Comparison of ENCODE assay signal across 1 cellular context in the genomic region with DNA sequence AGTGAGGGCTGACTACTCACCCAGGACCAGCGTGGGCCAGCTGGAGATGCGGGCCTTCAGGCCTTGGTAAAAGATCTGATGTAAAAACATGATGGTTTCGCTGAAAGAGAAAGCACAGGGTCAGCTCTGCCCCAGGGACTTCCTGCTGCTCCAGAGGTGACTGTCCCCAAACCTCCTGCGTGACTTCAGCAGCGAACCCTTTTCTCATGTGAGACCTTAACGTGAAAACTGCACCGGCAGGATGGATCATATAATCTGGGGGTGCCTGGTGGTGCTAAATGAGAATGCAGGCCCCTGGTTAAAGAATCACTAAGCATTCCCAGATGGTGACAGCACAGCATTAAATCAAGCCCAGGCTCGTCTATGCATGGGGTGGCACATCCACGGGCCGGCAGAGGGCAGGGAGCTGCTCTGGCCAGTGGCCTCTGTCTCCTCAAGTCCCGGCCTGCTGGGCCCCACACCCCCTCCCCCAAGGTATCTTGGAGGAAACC.
TF ChIP-seq lines count a peak whose summit lies in the region.

No MANE protein-coding gene starts in this region.

TF ChIP-seq in HepG2, 621 proteins besides CTCF, POLR2A, EP300 and RAD21 (continued from another document):
- TF ChIP-seq, protein P1, sequence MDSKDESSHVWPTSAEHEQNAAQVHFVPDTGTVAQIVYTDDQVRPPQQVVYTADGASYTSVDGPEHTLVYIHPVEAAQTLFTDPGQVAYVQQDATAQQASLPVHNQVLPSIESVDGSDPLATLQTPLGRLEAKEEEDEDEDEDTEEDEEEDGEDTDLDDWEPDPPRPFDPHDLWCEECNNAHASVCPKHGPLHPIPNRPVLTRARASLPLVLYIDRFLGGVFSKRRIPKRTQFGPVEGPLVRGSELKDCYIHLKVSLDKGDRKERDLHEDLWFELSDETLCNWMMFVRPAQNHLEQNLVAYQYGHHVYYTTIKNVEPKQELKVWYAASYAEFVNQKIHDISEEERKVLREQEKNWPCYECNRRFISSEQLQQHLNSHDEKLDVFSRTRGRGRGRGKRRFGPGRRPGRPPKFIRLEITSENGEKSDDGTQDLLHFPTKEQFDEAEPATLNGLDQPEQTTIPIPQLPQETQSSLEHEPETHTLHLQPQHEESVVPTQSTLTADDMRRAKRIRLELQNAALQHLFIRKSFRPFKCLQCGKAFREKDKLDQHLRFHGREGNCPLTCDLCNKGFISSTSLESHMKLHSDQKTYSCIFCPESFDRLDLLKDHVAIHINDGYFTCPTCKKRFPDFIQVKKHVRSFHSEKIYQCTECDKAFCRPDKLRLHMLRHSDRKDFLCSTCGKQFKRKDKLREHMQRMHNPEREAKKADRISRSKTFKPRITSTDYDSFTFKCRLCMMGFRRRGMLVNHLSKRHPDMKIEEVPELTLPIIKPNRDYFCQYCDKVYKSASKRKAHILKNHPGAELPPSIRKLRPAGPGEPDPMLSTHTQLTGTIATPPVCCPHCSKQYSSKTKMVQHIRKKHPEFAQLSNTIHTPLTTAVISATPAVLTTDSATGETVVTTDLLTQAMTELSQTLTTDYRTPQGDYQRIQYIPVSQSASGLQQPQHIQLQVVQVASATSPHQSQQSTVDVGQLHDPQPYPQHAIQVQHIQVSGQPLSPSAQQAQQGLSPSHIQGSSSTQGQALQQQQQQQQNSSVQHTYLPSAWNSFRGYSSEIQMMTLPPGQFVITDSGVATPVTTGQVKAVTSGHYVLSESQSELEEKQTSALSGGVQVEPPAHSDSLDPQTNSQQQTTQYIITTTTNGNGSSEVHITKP (CRISPR knock-in tag; IDR thresholded peaks at IDR 0.05; ENCODE audit: low read depth), result no peak
- TF ChIP-seq, protein P2, sequence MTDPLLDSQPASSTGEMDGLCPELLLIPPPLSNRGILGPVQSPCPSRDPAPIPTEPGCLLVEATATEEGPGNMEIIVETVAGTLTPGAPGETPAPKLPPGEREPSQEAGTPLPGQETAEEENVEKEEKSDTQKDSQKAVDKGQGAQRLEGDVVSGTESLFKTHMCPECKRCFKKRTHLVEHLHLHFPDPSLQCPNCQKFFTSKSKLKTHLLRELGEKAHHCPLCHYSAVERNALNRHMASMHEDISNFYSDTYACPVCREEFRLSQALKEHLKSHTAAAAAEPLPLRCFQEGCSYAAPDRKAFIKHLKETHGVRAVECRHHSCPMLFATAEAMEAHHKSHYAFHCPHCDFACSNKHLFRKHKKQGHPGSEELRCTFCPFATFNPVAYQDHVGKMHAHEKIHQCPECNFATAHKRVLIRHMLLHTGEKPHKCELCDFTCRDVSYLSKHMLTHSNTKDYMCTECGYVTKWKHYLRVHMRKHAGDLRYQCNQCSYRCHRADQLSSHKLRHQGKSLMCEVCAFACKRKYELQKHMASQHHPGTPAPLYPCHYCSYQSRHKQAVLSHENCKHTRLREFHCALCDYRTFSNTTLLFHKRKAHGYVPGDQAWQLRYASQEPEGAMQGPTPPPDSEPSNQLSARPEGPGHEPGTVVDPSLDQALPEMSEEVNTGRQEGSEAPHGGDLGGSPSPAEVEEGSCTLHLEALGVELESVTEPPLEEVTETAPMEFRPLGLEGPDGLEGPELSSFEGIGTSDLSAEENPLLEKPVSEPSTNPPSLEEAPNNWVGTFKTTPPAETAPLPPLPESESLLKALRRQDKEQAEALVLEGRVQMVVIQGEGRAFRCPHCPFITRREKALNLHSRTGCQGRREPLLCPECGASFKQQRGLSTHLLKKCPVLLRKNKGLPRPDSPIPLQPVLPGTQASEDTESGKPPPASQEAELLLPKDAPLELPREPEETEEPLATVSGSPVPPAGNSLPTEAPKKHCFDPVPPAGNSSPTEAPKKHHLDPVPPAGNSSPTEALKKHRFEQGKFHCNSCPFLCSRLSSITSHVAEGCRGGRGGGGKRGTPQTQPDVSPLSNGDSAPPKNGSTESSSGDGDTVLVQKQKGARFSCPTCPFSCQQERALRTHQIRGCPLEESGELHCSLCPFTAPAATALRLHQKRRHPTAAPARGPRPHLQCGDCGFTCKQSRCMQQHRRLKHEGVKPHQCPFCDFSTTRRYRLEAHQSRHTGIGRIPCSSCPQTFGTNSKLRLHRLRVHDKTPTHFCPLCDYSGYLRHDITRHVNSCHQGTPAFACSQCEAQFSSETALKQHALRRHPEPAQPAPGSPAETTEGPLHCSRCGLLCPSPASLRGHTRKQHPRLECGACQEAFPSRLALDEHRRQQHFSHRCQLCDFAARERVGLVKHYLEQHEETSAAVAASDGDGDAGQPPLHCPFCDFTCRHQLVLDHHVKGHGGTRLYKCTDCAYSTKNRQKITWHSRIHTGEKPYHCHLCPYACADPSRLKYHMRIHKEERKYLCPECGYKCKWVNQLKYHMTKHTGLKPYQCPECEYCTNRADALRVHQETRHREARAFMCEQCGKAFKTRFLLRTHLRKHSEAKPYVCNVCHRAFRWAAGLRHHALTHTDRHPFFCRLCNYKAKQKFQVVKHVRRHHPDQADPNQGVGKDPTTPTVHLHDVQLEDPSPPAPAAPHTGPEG (CRISPR knock-in tag; IDR thresholded peaks at IDR 0.05), result no peak
- TF ChIP-seq RNF2 (conservative IDR thresholded peaks at IDR 0.05; ENCODE audit: low read depth) (no peak), ATF3 (CRISPR knock-in tag; IDR thresholded peaks at IDR 0.05) (no peak), ZNF317 (CRISPR knock-in tag; IDR thresholded peaks at IDR 0.05) (no peak), DR1 (CRISPR knock-in tag; IDR thresholded peaks at IDR 0.05) (no peak), XRCC5 (optimal IDR thresholded peaks at IDR 0.05; ENCODE audit: low read length) (no peak), ZNF275 (CRISPR knock-in tag; IDR thresholded peaks at IDR 0.05; ENCODE audit: borderline replicate concordance) (no peak), RELA (CRISPR knock-in tag; IDR thresholded peaks at IDR 0.05) (no peak), ZNF614 (CRISPR knock-in tag; IDR thresholded peaks at IDR 0.05; ENCODE audit: borderline replicate concordance) (no peak), CENPBD1 (CRISPR knock-in tag; IDR thresholded peaks at IDR 0.05; ENCODE audit: borderline replicate concordance, low read depth) (no peak), YEATS4 (CRISPR knock-in tag; IDR thresholded peaks at IDR 0.05; ENCODE audit: borderline replicate concordance) (no peak)
TF ChIP-seq in HepG2: peak in this region for 0.
